In genomic region chr6:87590417-87590880, GRCh38 we compare ENCODE assay signal across 1 cellular context.
TF ChIP-seq lines count a peak whose summit lies in the region.

No MANE protein-coding gene starts in this region.

TF ChIP-seq in SK-N-SH, 30 proteins besides CTCF, POLR2A, EP300 and RAD21 (continued from another document):
- TF ChIP-seq ZBTB33 (IDR thresholded peaks at IDR 0.05; ENCODE audit: borderline replicate concordance, low read depth), result no peak
- no peak for TF ChIP-seq REST (IDR thresholded peaks at IDR 0.05; ENCODE audit: low read depth, low read length)
- TF ChIP-seq NRF1 (IDR thresholded peaks at IDR 0.05; ENCODE audit: low read depth, low read length), result no peak
- no peak for TF ChIP-seq MAX (IDR thresholded peaks at IDR 0.05; ENCODE audit: low read depth)
- TF ChIP-seq ELF1 (IDR thresholded peaks at IDR 0.05), result no peak
- TF ChIP-seq JUND (IDR thresholded peaks at IDR 0.05), result no peak
- no peak for TF ChIP-seq SIN3A (IDR thresholded peaks at IDR 0.05; ENCODE audit: borderline replicate concordance, low read depth, low read length)
